ENCODE assay signal across 8 cellular contexts in genomic region chr15:60649845-60650548, GRCh38.
A peak's percentile ranks its signal among the peaks of the same experiment; 100 is the strongest.
DNase-seq lines count a peak whose midpoint lies in the region; ATAC-seq and TF ChIP-seq lines count a peak whose summit lies in the region.

No MANE protein-coding gene starts in this region.

- no peak overlapping the region for H3K23ac ChIP-seq in trophoblast cell (ENCODE audit: low read length)

- intact Hi-C loops in testis (cut with DNase I; ENCODE audit: low total_unique reads), result no loop called here

- ATAC-seq in GM18907 (IDR thresholded peaks at IDR 0.05; ENCODE audit: unreplicated experiment), result peak; percentile 57
- ATAC-seq in HG03457 (IDR thresholded peaks at IDR 0.05; ENCODE audit: unreplicated experiment), result peak; percentile 51
- no peak for ATAC-seq in omental fat pad (ENCODE audit: low FRiP score)
- no peak for ATAC-seq in HG03469 (IDR thresholded peaks at IDR 0.05; ENCODE audit: unreplicated experiment)

- H3K18ac ChIP-seq in trophoblast cell (ENCODE audit: low read length), result no peak overlapping the region

- no peak overlapping the region for H3K4me3 ChIP-seq in trophoblast cell (ENCODE audit: low read depth, low read length)
- no peak overlapping the region for H3K4me3 ChIP-seq in testis

- no peaks in the 10 kb centered on the region for H3K79me2 ChIP-seq in trophoblast cell (ENCODE audit: control insufficient read depth, insufficient read depth, low read length, poor library complexity)

- no peak overlapping the region for H3K9ac ChIP-seq in trophoblast cell (ENCODE audit: low read length)

- no peaks in the 10 kb centered on the region for H3K79me1 ChIP-seq in trophoblast cell (ENCODE audit: low read length)

- H2BK12ac ChIP-seq in trophoblast cell (ENCODE audit: low read length), result no peak overlapping the region

- H3K4me2 ChIP-seq in trophoblast cell (ENCODE audit: low read length), result no peak overlapping the region

- no peak for TF ChIP-seq POLR2A in testis (IDR thresholded peaks at IDR 0.05)

- H3K4ac ChIP-seq in trophoblast cell (ENCODE audit: low read depth, low read length), result no peak overlapping the region

- no peak overlapping the region for H4K12ac ChIP-seq in trophoblast cell (ENCODE audit: low read depth, low read length)

- H4K8ac ChIP-seq in trophoblast cell (ENCODE audit: low read depth, low read length), result no peak overlapping the region

- no CpG with 5 or more reads among the region's 10 CpGs for whole genome bisulfite sequencing in trophoblast cell (ENCODE audit: extremely low coverage, insufficient coverage, insufficient read length)
- 71 to 76% methylated on average over 10 of the region's 10 CpGs for WGBS in testis, 2 donors

- H3K27ac ChIP-seq in trophoblast cell (ENCODE audit: low read depth, low read length), result no peak overlapping the region
- no peak overlapping the region for H3K27ac ChIP-seq in testis

- H2AK5ac ChIP-seq in trophoblast cell (ENCODE audit: low read length), result no peak overlapping the region

- H3K9me3 ChIP-seq in trophoblast cell (ENCODE audit: insufficient read depth, low read depth, low read length), result no peaks in the 10 kb centered on the region
- H3K9me3 ChIP-seq in testis, result no peaks in the 10 kb centered on the region

- H3K36me3 ChIP-seq in trophoblast cell (ENCODE audit: control insufficient read depth in 1 of 2, insufficient read depth in 2 of 2, low read length in 2 of 2) (no peaks in the 10 kb centered on the region), testis (ENCODE audit: low read depth, missing control alignments) (no peaks in the 10 kb centered on the region)

- H2BK120ac ChIP-seq in trophoblast cell (ENCODE audit: insufficient read depth, low read length, poor library complexity), result no peak overlapping the region

- H4K91ac ChIP-seq in trophoblast cell (ENCODE audit: low read depth, low read length), result no peak overlapping the region

- peak; percentile 41 for DNase-seq in activated naive CD4-positive, alpha-beta T cell treated with anti-CD3 and anti-CD28 coated beads, Interleukin-2, amount 50 U/mL, for 16 hours
- DNase-seq in stimulated activated CD4-positive, alpha-beta T cell treated with anti-CD3 and anti-CD28 coated beads, Interleukin-1b, Interleukin-23, amount 100 ng/mL, for 4 hours (ENCODE audit: low read depth in 2 of 2), result peak; percentile 30 to 36
- no peak for DNase-seq in omental fat pad (ENCODE audit: low spot score)
- no peak for DNase-seq in trophoblast cell
- DNase-seq in testis, result no peak

- no peak overlapping the region for H2AFZ ChIP-seq in trophoblast cell (ENCODE audit: insufficient read depth, low read length, poor library complexity)

- H3K4me1 ChIP-seq in trophoblast cell (ENCODE audit: control insufficient read depth in 1 of 2, insufficient read depth in 2 of 2, low read length in 2 of 2), result no peaks in the 10 kb centered on the region
- H3K4me1 ChIP-seq in testis, result peaks cover 16% of the 10 kb centered on the region

- H3K14ac ChIP-seq in trophoblast cell (ENCODE audit: low read length), result no peak overlapping the region

- TF ChIP-seq CTCF in omental fat pad (IDR thresholded peaks at IDR 0.05), result no peak
- TF ChIP-seq CTCF in testis (IDR thresholded peaks at IDR 0.05), result no peak

- no peaks in the 10 kb centered on the region for H3K27me3 ChIP-seq in trophoblast cell (ENCODE audit: insufficient read depth, low read length)
- no peaks in the 10 kb centered on the region for H3K27me3 ChIP-seq in testis

- no peak overlapping the region for H2BK5ac ChIP-seq in trophoblast cell (ENCODE audit: low read depth, low read length, poor library complexity)

Comparison
In these comparisons a context has a peak if more than half of its experiments do, and no peak if none do; other contexts are left out.
1. ATAC-seq: peak in GM18907 (single experiment) and HG03457 (single experiment); none in omental fat pad (single experiment) and HG03469 (single experiment).
2. DNase-seq: peak in activated naive CD4-positive, alpha-beta T cell treated with anti-CD3 and anti-CD28 coated beads, Interleukin-2, amount 50 U/mL, for 16 hours (single experiment) and stimulated activated CD4-positive, alpha-beta T cell treated with anti-CD3 and anti-CD28 coated beads, Interleukin-1b, Interleukin-23, amount 100 ng/mL, for 4 hours (2 of 2); none in omental fat pad (single experiment), trophoblast cell (0 of 2) and testis (single experiment).